ENCODE assay signal across 2 cellular contexts in the genomic region with DNA sequence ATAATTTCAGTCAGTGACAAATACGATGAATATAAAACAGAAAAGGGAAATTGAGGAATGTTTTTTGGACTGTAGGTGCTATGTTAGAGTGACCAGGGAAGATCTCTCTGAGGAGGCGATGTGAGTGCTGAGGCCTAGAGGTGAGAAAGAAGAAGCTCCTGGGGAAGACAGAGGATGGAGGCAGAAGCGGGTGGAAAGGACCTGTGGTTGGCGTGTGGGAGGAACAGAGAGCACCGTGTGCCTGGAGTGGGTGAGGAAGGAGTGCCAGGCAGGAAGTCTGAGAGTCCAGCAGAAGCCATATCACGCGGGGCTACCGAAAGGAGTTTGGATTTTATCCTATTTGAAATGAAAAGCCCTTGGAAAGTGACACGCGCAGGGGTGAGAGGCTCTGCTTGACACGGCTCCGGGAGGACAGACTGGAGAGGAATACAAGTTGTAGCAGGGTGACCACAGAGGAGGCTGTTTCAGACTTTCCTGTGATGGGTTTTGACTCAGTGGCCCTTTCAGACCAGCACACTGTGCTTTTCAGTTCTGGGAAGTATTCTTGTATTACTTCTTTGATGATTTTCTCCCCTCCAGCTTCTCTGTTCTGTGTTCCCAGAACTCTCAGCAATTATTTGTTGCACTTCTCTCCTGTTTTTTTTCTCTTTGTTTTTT.
TF ChIP-seq lines count a peak whose summit lies in the region.

No MANE protein-coding gene starts in this region.

TF ChIP-seq in HEK293, 187 proteins besides CTCF, POLR2A, EP300 and RAD21:
- TF ChIP-seq ZFHX2 (tag by site-specific recombination; conservative IDR thresholded peaks at IDR 0.05) (peak; percentile 65; the same call in 1 of the 2 replicates), ZBTB1 (tag by site-specific recombination; IDR thresholded peaks at IDR 0.05) (no peak), EGR2 (tag by site-specific recombination; IDR thresholded peaks at IDR 0.05; ENCODE audit: low read depth) (peak; percentile 75)

TF ChIP-seq in GM12878, 131 proteins besides CTCF, POLR2A, EP300 and RAD21:
- TF ChIP-seq, protein P1, sequence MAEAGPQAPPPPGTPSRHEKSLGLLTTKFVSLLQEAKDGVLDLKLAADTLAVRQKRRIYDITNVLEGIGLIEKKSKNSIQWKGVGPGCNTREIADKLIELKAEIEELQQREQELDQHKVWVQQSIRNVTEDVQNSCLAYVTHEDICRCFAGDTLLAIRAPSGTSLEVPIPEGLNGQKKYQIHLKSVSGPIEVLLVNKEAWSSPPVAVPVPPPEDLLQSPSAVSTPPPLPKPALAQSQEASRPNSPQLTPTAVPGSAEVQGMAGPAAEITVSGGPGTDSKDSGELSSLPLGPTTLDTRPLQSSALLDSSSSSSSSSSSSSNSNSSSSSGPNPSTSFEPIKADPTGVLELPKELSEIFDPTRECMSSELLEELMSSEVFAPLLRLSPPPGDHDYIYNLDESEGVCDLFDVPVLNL (IDR thresholded peaks at IDR 0.05; ENCODE audit: low read depth, low read length) = no peak
- peak; percentile 35; the same call in 1 of the 2 replicates for TF ChIP-seq RUNX3 (IDR thresholded peaks at IDR 0.05; ENCODE audit: low read length)
